In the genomic region with DNA sequence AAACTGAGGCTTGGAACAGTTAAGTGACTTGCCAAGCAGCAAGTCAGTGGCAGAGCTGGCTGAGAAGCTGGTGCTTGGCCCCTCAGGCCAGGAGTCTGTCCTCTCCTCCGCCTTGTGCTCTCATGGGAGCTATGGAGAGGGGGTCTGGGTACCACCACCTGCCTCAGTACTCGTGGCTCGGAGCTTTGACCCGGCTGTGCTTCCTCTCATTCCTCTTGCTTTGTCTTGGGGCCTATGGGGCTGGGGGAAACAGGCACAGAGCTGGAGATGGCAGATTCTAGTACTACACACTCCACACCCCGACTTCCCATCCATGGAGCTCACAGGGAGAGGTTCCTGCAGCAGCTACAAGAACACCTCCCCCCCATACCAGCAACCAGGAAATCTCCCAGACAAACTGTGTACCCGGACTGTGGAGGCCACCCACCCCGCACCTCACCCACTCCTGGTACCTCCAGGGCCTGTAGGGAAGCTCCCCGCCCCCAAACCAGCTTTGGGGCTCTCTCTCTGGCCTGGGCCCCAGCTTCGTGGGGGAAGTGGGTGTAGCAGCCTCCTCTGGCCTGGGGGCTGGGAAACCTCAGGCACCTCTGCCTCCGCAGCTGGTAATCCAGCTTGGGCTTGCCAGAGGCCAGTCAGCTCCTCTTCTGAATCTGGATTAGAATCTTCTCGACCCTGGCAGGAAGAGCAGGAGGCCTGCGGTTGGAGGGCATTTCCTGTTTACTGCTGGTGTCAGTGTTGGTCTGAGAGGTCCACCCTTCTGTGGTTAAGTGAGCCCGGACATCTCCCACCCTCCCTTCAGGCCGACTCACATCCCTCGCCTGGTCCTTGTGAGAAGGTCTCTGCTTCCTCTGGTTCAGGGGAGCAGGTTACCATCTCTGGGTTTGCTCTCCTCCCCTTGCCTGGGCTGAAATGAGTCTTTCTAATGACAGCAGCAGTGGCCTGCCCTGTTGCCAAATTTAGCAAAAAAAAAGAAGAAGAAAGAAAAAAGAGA, we compare ENCODE assay signal across 10 cellular contexts. TPM values are rescaled to one million over a fixed set of nuclear protein-coding genes. Genes with fewer than 3 reads are reported as not detected.
DNase-seq lines count a peak whose midpoint lies in the region; ATAC-seq and TF ChIP-seq lines count a peak whose summit lies in the region.
"Had no signal": no experiment of that assay in that cellular context is flagged by ENCODE, and none has a peak within 500 bp of the region (broad histone marks: within the 10 kb centered on the region; RNA-seq: fewer than 3 reads in every experiment).

No MANE protein-coding gene starts in this region.

- H3K27me3 Mint-ChIP-seq in activated naive CD4-positive, alpha-beta T cell treated with anti-CD3 and anti-CD28 coated beads for 36 hours (ENCODE audit: low read depth) = no peaks in the 10 kb centered on the region
- H3K27me3 Mint-ChIP-seq: brain had no signal

- H3K4me2 ChIP-seq in PC-9 = peak overlapping the region; percentile 11; the same call in 1 of the 2 replicates

- TF ChIP-seq CTCF in PC-9 (conservative IDR thresholded peaks at IDR 0.05) (no peak), dorsolateral prefrontal cortex (IDR thresholded peaks at IDR 0.05 in 54 of 56, conservative IDR thresholded peaks at IDR 0.05 in 2 of 56; ENCODE audit: low read depth in 1 of 56, partially characterized antibody in 56 of 56) (no peak)

- H3K36me3 Mint-ChIP-seq in activated naive CD4-positive, alpha-beta T cell treated with anti-CD3 and anti-CD28 coated beads for 36 hours (ENCODE audit: low read depth) = no peaks in the 10 kb centered on the region
- H3K36me3 Mint-ChIP-seq: brain had no signal

- H3K4me3 Mint-ChIP-seq in activated naive CD4-positive, alpha-beta T cell treated with anti-CD3 and anti-CD28 coated beads for 36 hours = no peak overlapping the region
- H3K4me3 Mint-ChIP-seq: brain had no signal

- no peak overlapping the region for H3K27ac Mint-ChIP-seq in activated naive CD4-positive, alpha-beta T cell treated with anti-CD3 and anti-CD28 coated beads for 36 hours
- H3K27ac Mint-ChIP-seq: brain had no signal

- H3K9ac ChIP-seq in mucosa of rectum (ENCODE audit: low read depth in 1 of 2, low read length in 2 of 2) = peak overlapping the region; percentile 5 to 8

- H3F3A ChIP-seq in PC-9 (ENCODE audit: insufficient read depth, low read depth) = no peaks in the 10 kb centered on the region; the same call in 1 of the 2 replicates

- H2AFZ ChIP-seq in PC-9 = no peak overlapping the region

- ATAC-seq in HG02938 (IDR thresholded peaks at IDR 0.05; ENCODE audit: unreplicated experiment) = peak; percentile 53

- H3K27ac ChIP-seq in PC-9 (no peak overlapping the region), dorsolateral prefrontal cortex (peak overlapping the region in 45 of 59 donors; percentile 5 to 82 (median 53)), mucosa of rectum (ENCODE audit: low read depth in 2 of 2, low read length in 2 of 2) (peak overlapping the region; percentile 50 to 77)

- H3K4me1 ChIP-seq in PC-9 (replicated peaks; ENCODE audit: insufficient read depth) (0 out of 2 replicates have a peak, but pooled peaks cover 16% of the 10 kb centered on the region), mucosa of rectum (ENCODE audit: control insufficient read depth in 2 of 2, insufficient read depth in 2 of 2, low read length in 2 of 2) (peaks cover 16 to 17% of the 10 kb centered on the region in 2 donors)

- H3K9me2 ChIP-seq in PC-9 (ENCODE audit: insufficient read depth) = no peaks in the 10 kb centered on the region

- CTCF ChIA-PET in activated naive CD4-positive, alpha-beta T cell treated with anti-CD3 and anti-CD28 coated beads for 36 hours (lab: Charles Lee) = interaction anchor here (0.7 to 5.2 kb wide), 7 partner anchors 12 to 435 kb away, joined by 3 to 54 read pairs (median 4); partner anchors contain the start of genes HS1BP3 and WDR35
- CTCF ChIA-PET in PC-9 (lab: Charles Lee) (interaction anchor here (0.8 kb wide), 1 partner anchor 14 kb away, joined by 3 read pairs; no protein-coding TSS in a partner anchor), HEK293T (lab: Yijun Ruan, JAX) (interaction anchor here (0.6 to 5.2 kb wide), 4 partner anchors 12 to 199 kb away, joined by 3 to 28 read pairs (median 4); no protein-coding TSS in a partner anchor)

- H3K9me3 ChIP-seq in PC-9 (ENCODE audit: insufficient read depth, low read depth) = no peaks in the 10 kb centered on the region
- no peaks in the 10 kb centered on the region for H3K9me3 ChIP-seq in mucosa of rectum (ENCODE audit: control insufficient read depth in 2 of 2, low read length in 2 of 2)
- H3K9me3 ChIP-seq: thoracic aorta had no signal

- no peaks in the 10 kb centered on the region for H3K79me2 ChIP-seq in PC-9 (ENCODE audit: low read depth)

- no peaks in the 10 kb centered on the region for H3K9me3 Mint-ChIP-seq in activated naive CD4-positive, alpha-beta T cell treated with anti-CD3 and anti-CD28 coated beads for 36 hours

- H4K20me1 ChIP-seq in PC-9 (ENCODE audit: insufficient read depth) = no peaks in the 10 kb centered on the region

- BruUV-seq in PC-9 (replicated peaks; lab: Mats Ljungman, UMichigan) = no TSS peak

- H3K4me1 Mint-ChIP-seq in activated naive CD4-positive, alpha-beta T cell treated with anti-CD3 and anti-CD28 coated beads for 36 hours (ENCODE audit: low read depth) = peaks cover 16% of the 10 kb centered on the region

- H3K4me3 ChIP-seq in PC-9 = no peak overlapping the region
- no peak overlapping the region for H3K4me3 ChIP-seq in dorsolateral prefrontal cortex
- peak overlapping the region in 1 of 2 donors; percentile 43 for H3K4me3 ChIP-seq in mucosa of rectum (ENCODE audit: low read length in 2 of 2)
- H3K4me3 ChIP-seq: thoracic aorta had no signal

- peak; percentile 24 for DNase-seq in activated naive CD4-positive, alpha-beta T cell treated with anti-CD3 and anti-CD28 coated beads for 36 hours
- no peak for DNase-seq in activated naive CD4-positive, alpha-beta T cell treated with Interleukin-2 at 50 U/mL for 16 hours
- DNase-seq in PC-9 = peak in 1 of 2 experiments; percentile 42
- peak in 5 of 10 donors; percentile 31 to 49 (median 42) for DNase-seq in dorsolateral prefrontal cortex
- DNase-seq in NCI-H1417 treated with DMSO at 0.1 percent for 48 hours (lab: John Stamatoyannopoulos, UW) = no peak
- no peak for DNase-seq in HEK293T (ENCODE audit: extremely low spot score)

- intact Hi-C loops in activated naive CD4-positive, alpha-beta T cell treated with anti-CD3 and anti-CD28 coated beads for 36 hours (cut with micrococcal nuclease) = no loop called here
- intact Hi-C loops in PC-9 (cut with micrococcal nuclease; ENCODE audit: unreplicated experiment) = no loop called here
- intact Hi-C loops in dorsolateral prefrontal cortex (cut with DNase I) = loop anchor here in 1 of 2 donors (5.0 kb wide), 1 partner anchor 47 kb away; no protein-coding TSS in a partner anchor

- H3K36me3 ChIP-seq in PC-9 (ENCODE audit: low read depth) = no peaks in the 10 kb centered on the region
- no peaks in the 10 kb centered on the region for H3K36me3 ChIP-seq in mucosa of rectum (ENCODE audit: control insufficient read depth in 2 of 2, insufficient read depth in 2 of 2, low read length in 2 of 2)
- H3K36me3 ChIP-seq: thoracic aorta had no signal

- POLR2A ChIA-PET in PC-9 (lab: Charles Lee; ENCODE audit: unreplicated experiment) = interaction anchor here (0.6 to 1.0 kb wide), 3 partner anchors 22 to 499 kb away, joined by 4 to 9 read pairs (median 6); partner anchors contain the start of gene RHOB
- POLR2A ChIA-PET in HEK293T (lab: Yijun Ruan, JAX) = interaction anchor here (1.0 kb wide), 2 partner anchors 22 to 26 kb away, joined by 3 read pairs; partner anchors contain the start of gene RHOB

- H3K27me3 ChIP-seq in PC-9 (ENCODE audit: insufficient read depth, low read depth) (no peaks in the 10 kb centered on the region), dorsolateral prefrontal cortex (no peaks in the 10 kb centered on the region), mucosa of rectum (ENCODE audit: control insufficient read depth in 2 of 2, insufficient read depth in 2 of 2, low read length in 2 of 2) (no peaks in the 10 kb centered on the region)

TF ChIP-seq in HEK293T, 16 proteins besides CTCF, POLR2A, EP300 and RAD21:
- TF ChIP-seq HDGF (IDR thresholded peaks at IDR 0.05; ENCODE audit: borderline replicate concordance) (no peak), BHLHE40 (IDR thresholded peaks at IDR 0.05; ENCODE audit: borderline replicate concordance) (no peak)
- TF ChIP-seq, protein P1, sequence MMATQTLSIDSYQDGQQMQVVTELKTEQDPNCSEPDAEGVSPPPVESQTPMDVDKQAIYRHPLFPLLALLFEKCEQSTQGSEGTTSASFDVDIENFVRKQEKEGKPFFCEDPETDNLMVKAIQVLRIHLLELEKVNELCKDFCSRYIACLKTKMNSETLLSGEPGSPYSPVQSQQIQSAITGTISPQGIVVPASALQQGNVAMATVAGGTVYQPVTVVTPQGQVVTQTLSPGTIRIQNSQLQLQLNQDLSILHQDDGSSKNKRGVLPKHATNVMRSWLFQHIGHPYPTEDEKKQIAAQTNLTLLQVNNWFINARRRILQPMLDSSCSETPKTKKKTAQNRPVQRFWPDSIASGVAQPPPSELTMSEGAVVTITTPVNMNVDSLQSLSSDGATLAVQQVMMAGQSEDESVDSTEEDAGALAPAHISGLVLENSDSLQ (IDR thresholded peaks at IDR 0.05) = no peak

RNA-seq across cellular contexts. Expression of gene RHOB, which starts 22.3 kb away (rescaled TPM):
- total RNA-seq in activated naive CD4-positive, alpha-beta T cell treated with anti-CD3 and anti-CD28 coated beads for 36 hours = 1 to 10 TPM; 1.8 to 2.0 TPM
- total RNA-seq in PC-9 (2021) = 39.3 and 44.4 TPM in 2 replicates
- total RNA-seq in dorsolateral prefrontal cortex = 100 to 1,000 TPM; 206 to 544 (median 321) TPM

Comparison
In these comparisons a context has a peak if more than half of its experiments do, and no peak if none do; other contexts are left out.
1. RNA of gene RHOB, which starts 22.3 kb away (total RNA-seq): 206 to 544 TPM in dorsolateral prefrontal cortex and 39.3 to 44.4 TPM in PC-9; 1.8 to 2.0 TPM in activated naive CD4-positive, alpha-beta T cell treated with anti-CD3 and anti-CD28 coated beads for 36 hours; every median in the first group is over 10 times any median in the second.